ENCODE assay signal across 8 cellular contexts in genomic region chr18:36757081-36757480, GRCh38.
A peak's percentile ranks its signal among the peaks of the same experiment; 100 is the strongest.
DNase-seq lines count a peak whose midpoint lies in the region; ATAC-seq and TF ChIP-seq lines count a peak whose summit lies in the region.

No MANE protein-coding gene starts in this region.

- no peak overlapping the region for H3K4me3 Mint-ChIP-seq in WTC11
- H3K4me3 Mint-ChIP-seq in effector memory CD8-positive, alpha-beta T cell: no peak overlapping the region

- no peaks in the 10 kb centered on the region for H3K27me3 ChIP-seq in testis

- H3K4me1 ChIP-seq in testis: no peaks in the 10 kb centered on the region

- H3K27ac ChIP-seq in testis: no peak overlapping the region

- WGBS in testis, 2 donors: 10 to 33% methylated on average over 1 of the region's 1 CpG

- TF ChIP-seq POLR2A in testis (IDR thresholded peaks at IDR 0.05): no peak

- peaks cover 8% of the 10 kb centered on the region for H3K4me1 Mint-ChIP-seq in WTC11
- H3K4me1 Mint-ChIP-seq in effector memory CD8-positive, alpha-beta T cell (ENCODE audit: low read depth in 2 of 2): no peaks in the 10 kb centered on the region

- no peaks in the 10 kb centered on the region for H3K27me3 Mint-ChIP-seq in WTC11 (ENCODE audit: low read depth)
- H3K27me3 Mint-ChIP-seq in effector memory CD8-positive, alpha-beta T cell: peaks cover 23 to 27% of the 10 kb centered on the region in 2 donors

- H3K9me3 ChIP-seq in testis: no peaks in the 10 kb centered on the region

- H3K27ac Mint-ChIP-seq in WTC11: no peak overlapping the region
- H3K27ac Mint-ChIP-seq in effector memory CD8-positive, alpha-beta T cell: no peak overlapping the region

- no peaks in the 10 kb centered on the region for H3K36me3 Mint-ChIP-seq in WTC11
- no peaks in the 10 kb centered on the region for H3K36me3 Mint-ChIP-seq in effector memory CD8-positive, alpha-beta T cell (ENCODE audit: insufficient read depth)

- H3K36me3 ChIP-seq in testis (ENCODE audit: low read depth, missing control alignments): no peaks in the 10 kb centered on the region

- peaks cover 4% of the 10 kb centered on the region; the same call in 1 of the 2 replicates for H3K9me3 Mint-ChIP-seq in WTC11
- no peaks in the 10 kb centered on the region for H3K9me3 Mint-ChIP-seq in effector memory CD8-positive, alpha-beta T cell

- ATAC-seq in WTC11: peak; percentile 78
- peak; percentile 47 for ATAC-seq in left ventricle myocardium superior
- no peak for ATAC-seq in GM19463 (IDR thresholded peaks at IDR 0.05; ENCODE audit: unreplicated experiment)
- ATAC-seq in effector memory CD8-positive, alpha-beta T cell (replicated peaks): no peak

- CTCF ChIA-PET in WTC11 (lab: Charles Lee): interaction anchor here (0.7 to 1.9 kb wide), 3 partner anchors 69 to 199 kb away, joined by 4 to 24 read pairs (median 4); no protein-coding TSS in a partner anchor

- DNase-seq in GM12864 (ENCODE audit: low read depth): no peak
- DNase-seq in NCI-H128 (lab: John Stamatoyannopoulos, UW; ENCODE audit: unreplicated experiment): peak; percentile 54
- no peak for DNase-seq in WTC11 (ENCODE audit: low spot score)
- no peak for DNase-seq in left ventricle myocardium superior
- no peak for DNase-seq in testis
- no peak for DNase-seq in effector memory CD8-positive, alpha-beta T cell
- no peak for DNase-seq in stimulated activated CD8-positive, alpha-beta memory T cell treated with anti-CD3 and anti-CD28 coated beads, Interleukin-4, amount 100 ng/mL, for 48 hours

- H3K4me3 ChIP-seq in GM12864 (ENCODE audit: low read depth, low read length): no peak overlapping the region
- no peak overlapping the region for H3K4me3 ChIP-seq in testis

- intact Hi-C loops in left ventricle myocardium superior (cut with micrococcal nuclease) (no loop called here), testis (cut with DNase I; ENCODE audit: low total_unique reads) (loop anchor here (5.0 kb wide), 1 partner anchor 70 kb away; no protein-coding TSS in a partner anchor)

- POLR2A ChIA-PET in WTC11 (lab: Charles Lee): no interaction called here

- TF ChIP-seq CTCF in GM12864 (IDR thresholded peaks at IDR 0.05; ENCODE audit: low read depth, low read length, missing control alignments) (peak; percentile 56), WTC11 (IDR thresholded peaks at IDR 0.05) (peak; percentile 57; the same call in 1 of the 2 replicates), testis (IDR thresholded peaks at IDR 0.05) (peak; percentile 61 to 66 (median 63))

TF ChIP-seq in WTC11, 78 proteins besides CTCF, POLR2A, EP300 and RAD21:
- TF ChIP-seq USF1 (CRISPR knock-in tag; IDR thresholded peaks at IDR 0.05) (no peak), ZNF317 (CRISPR knock-in tag; IDR thresholded peaks at IDR 0.05; ENCODE audit: borderline replicate concordance, low read depth) (no peak), ZNF219 (CRISPR knock-in tag; IDR thresholded peaks at IDR 0.05; ENCODE audit: borderline replicate concordance) (no peak)

Comparison
In these comparisons a context has a peak if more than half of its experiments do, and no peak if none do; other contexts are left out.
1. ATAC-seq: peak in WTC11 (single experiment) and left ventricle myocardium superior (single experiment); none in GM19463 (single experiment) and effector memory CD8-positive, alpha-beta T cell (single experiment).
2. Peak in every context shown above with its lines, with median percentiles within 50 percentile points of each other: CTCF ChIP-seq.